7 cellular contexts compared by ENCODE assay signal in the genomic region with DNA sequence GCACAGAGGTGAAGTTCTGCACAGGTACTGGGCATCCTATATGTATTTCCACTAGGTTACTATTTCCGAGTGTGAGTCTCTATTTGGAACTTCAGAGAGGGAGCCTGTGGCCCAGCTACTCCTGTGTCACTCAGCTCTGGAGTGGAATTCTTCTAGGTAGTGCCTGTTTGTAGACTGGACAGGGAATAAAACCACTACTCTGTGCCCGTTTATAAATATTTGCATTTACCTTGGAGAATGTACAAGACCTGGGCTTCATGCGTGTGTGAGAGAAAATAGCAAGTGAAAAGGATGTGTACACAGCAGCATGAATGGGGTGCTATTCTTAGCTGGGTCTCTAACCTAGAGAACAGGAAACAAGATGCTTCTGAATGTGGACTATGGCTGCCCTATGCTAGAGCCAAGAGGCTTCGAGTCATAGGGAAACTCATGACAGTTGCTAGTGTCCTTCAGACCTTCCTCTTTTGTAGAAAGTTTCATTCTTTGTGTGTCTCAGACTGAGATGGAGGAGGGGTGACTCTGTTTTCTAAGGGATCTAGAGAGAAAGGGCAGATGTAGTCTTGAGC. TPM values are rescaled to one million over a fixed set of nuclear protein-coding genes. Genes with fewer than 3 reads are reported as not detected.
DNase-seq lines count a peak whose midpoint lies in the region; ATAC-seq and TF ChIP-seq lines count a peak whose summit lies in the region.
"Not testable (repeated sequence)": the region's sequence is repeated elsewhere in the genome, so short reads cannot be mapped to it uniquely, and the experiment has no call there.

No MANE protein-coding gene starts in this region.

- not testable (repeated sequence) for H3K27me3 Mint-ChIP-seq in activated naive CD8-positive, alpha-beta T cell treated with anti-CD3 and anti-CD28 coated beads, Interleukin-2, amount 50 U/mL, for 24 hours

- H3K4me1 ChIP-seq in lower lobe of right lung: not testable (repeated sequence)

- not testable (repeated sequence) for H3K9me3 ChIP-seq in lower lobe of right lung

- ATAC-seq in GM18907 (IDR thresholded peaks at IDR 0.05; ENCODE audit: unreplicated experiment) (peak; percentile 99), GM21381 (IDR thresholded peaks at IDR 0.05; ENCODE audit: unreplicated experiment) (peak; percentile 98), HG02678 (IDR thresholded peaks at IDR 0.05; ENCODE audit: unreplicated experiment) (peak; percentile 99), HG03095 (IDR thresholded peaks at IDR 0.05; ENCODE audit: unreplicated experiment) (peak; percentile 98), HG03521 (IDR thresholded peaks at IDR 0.05; ENCODE audit: unreplicated experiment) (peak; percentile 98), lower lobe of right lung (peak; percentile 94 to 95)
- ATAC-seq in activated naive CD8-positive, alpha-beta T cell treated with anti-CD3 and anti-CD28 coated beads, Interleukin-2, amount 50 U/mL, for 24 hours: peak; percentile 88

- H3K27ac Mint-ChIP-seq in activated naive CD8-positive, alpha-beta T cell treated with anti-CD3 and anti-CD28 coated beads, Interleukin-2, amount 50 U/mL, for 24 hours: not testable (repeated sequence)

- intact Hi-C loops in lower lobe of right lung (cut with DNase I): not testable (repeated sequence)

- not testable (repeated sequence) for DNase-seq in activated naive CD8-positive, alpha-beta T cell treated with anti-CD3 and anti-CD28 coated beads, Interleukin-2, amount 50 U/mL, for 24 hours; lower lobe of right lung

- H3K36me3 ChIP-seq in lower lobe of right lung: not testable (repeated sequence)

- not testable (repeated sequence) for H3K36me3 Mint-ChIP-seq in activated naive CD8-positive, alpha-beta T cell treated with anti-CD3 and anti-CD28 coated beads, Interleukin-2, amount 50 U/mL, for 24 hours (ENCODE audit: low read depth)

- TF ChIP-seq CTCF in lower lobe of right lung (IDR thresholded peaks at IDR 0.05): not testable (repeated sequence)

- H3K27me3 ChIP-seq in lower lobe of right lung (ENCODE audit: low read depth): not testable (repeated sequence)

- not testable (repeated sequence) for H3K4me1 Mint-ChIP-seq in activated naive CD8-positive, alpha-beta T cell treated with anti-CD3 and anti-CD28 coated beads, Interleukin-2, amount 50 U/mL, for 24 hours

- not testable (repeated sequence) for H3K27ac ChIP-seq in lower lobe of right lung

- not testable (repeated sequence) for H3K4me3 Mint-ChIP-seq in activated naive CD8-positive, alpha-beta T cell treated with anti-CD3 and anti-CD28 coated beads, Interleukin-2, amount 50 U/mL, for 24 hours

- H3K4me3 ChIP-seq in lower lobe of right lung: not testable (repeated sequence)

- not testable (repeated sequence) for H3K9me3 Mint-ChIP-seq in activated naive CD8-positive, alpha-beta T cell treated with anti-CD3 and anti-CD28 coated beads, Interleukin-2, amount 50 U/mL, for 24 hours

RNA-seq across cellular contexts. Expression of a gene that starts 40.5 kb away (rescaled TPM):
- not detected for total RNA-seq in lower lobe of right lung
